Comparison of ENCODE assay signal across 13 cellular contexts in the genomic region with DNA sequence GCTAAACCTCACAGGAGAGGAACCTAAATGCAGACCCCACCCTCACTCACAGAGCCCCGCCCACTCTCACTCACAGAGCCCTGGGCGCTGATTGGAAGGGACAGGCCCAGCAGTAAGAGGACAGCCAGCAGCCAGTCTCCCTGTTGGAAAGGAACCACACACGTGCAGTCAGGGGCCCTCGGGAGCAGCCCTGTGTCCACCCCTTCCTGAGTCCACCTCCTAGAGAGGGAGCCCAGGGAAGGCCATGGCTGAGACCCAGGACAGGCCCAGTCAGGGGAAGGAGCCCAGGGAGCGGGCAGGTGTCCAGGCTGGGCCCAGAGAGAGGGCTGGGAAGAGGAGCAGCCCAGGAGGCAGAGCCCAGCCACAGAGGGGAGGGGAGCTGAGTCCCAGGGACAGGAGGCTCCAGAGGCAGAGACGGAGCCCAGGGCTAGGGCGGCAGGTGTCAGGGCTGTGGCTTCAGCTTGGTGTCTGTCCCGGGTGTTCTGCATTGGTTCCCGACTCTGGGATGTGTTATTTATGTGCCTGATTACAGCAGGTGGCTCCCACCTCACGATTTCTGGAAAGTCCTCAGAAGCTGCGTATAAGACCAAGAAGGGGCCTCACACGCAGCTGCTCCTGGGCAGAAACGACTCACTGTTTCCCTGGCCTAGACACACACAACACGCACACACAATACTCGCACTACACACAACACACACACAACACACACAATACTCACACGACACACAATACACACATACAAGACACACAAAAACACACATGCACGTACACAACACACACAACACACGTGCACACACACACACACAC. TPM values are rescaled to one million over a fixed set of nuclear protein-coding genes. Genes with fewer than 3 reads are reported as not detected.
DNase-seq lines count a peak whose midpoint lies in the region; ATAC-seq and TF ChIP-seq lines count a peak whose summit lies in the region.
"Had no signal": no experiment of that assay in that cellular context is flagged by ENCODE, and none has a peak within 500 bp of the region (broad histone marks: within the 10 kb centered on the region; RNA-seq: fewer than 3 reads in every experiment).

No MANE protein-coding gene starts in this region.

- H4K8ac ChIP-seq in IMR-90 (ENCODE audit: low read depth in 2 of 2, low read length in 2 of 2) = no peak overlapping the region

- no peak overlapping the region for H3K4me3 ChIP-seq in CD8-positive, alpha-beta memory T cell (ENCODE audit: low read length)
- H3K4me3 ChIP-seq in IMR-90 (ENCODE audit: insufficient read depth, low read depth, low read length) (no peak overlapping the region), prostate gland (no peak overlapping the region)
- H3K4me3 ChIP-seq: smooth muscle cell had no signal

- DNase-seq in CD8-positive, alpha-beta memory T cell = no peak
- DNase-seq in IMR-90 (no peak), myocyte (ENCODE audit: low read depth) (peak; percentile 70), GM20000 (ENCODE audit: low spot score) (no peak), prostate gland (ENCODE audit: low spot score) (no peak), DMS153 treated with DMSO at 0.1 percent for 48 hours (lab: John Stamatoyannopoulos, UW; ENCODE audit: unreplicated experiment) (no peak)
- DNase-seq: DMS79 treated with DMSO at 0.1 percent for 48 hours, T1000 had no signal

- in situ Hi-C loops in IMR-90 (cut with MboI; ENCODE audit: low sequenced_read_pairs) = no loop called here

- no peak overlapping the region for H4K5ac ChIP-seq in IMR-90 (ENCODE audit: low read depth, low read length)

- H2BK20ac ChIP-seq in IMR-90 (ENCODE audit: low read depth, low read length) = no peak overlapping the region

- ATAC-seq in IMR-90 (ENCODE audit: low read depth) = peak; percentile 81
- no peak for ATAC-seq in GM18870 (IDR thresholded peaks at IDR 0.05; ENCODE audit: unreplicated experiment)
- ATAC-seq: esophagus mucosa had no signal

- H3K4me2 ChIP-seq in IMR-90 (ENCODE audit: low read depth, low read length) = no peak overlapping the region
- H3K4me2 ChIP-seq: smooth muscle cell had no signal

- CTCF ChIA-PET in CD8-positive, alpha-beta memory T cell (lab: Charles Lee) = interaction anchor here (1.3 to 1.4 kb wide), 2 partner anchors 26 to 27 kb away, joined by 4 to 5 read pairs; no protein-coding TSS in a partner anchor
- CTCF ChIA-PET in IMR-90 (lab: Yijun Ruan, JAX) = no interaction called here

- H3K27me3 Mint-ChIP-seq in CD8-positive, alpha-beta memory T cell = peaks cover 0 to 4% of the 10 kb centered on the region in 2 donors
- peaks cover 7% of the 10 kb centered on the region for H3K27me3 Mint-ChIP-seq in brain

- peaks cover 0 to 36% (median 5%) of the 10 kb centered on the region in 3 donors for H3K36me3 Mint-ChIP-seq in CD8-positive, alpha-beta memory T cell
- H3K36me3 Mint-ChIP-seq in brain = no peaks in the 10 kb centered on the region

- H4K91ac ChIP-seq in IMR-90 (ENCODE audit: insufficient read depth, low read depth, low read length) = no peak overlapping the region

- H3K9ac ChIP-seq in IMR-90 (ENCODE audit: low read depth, low read length) = no peak overlapping the region

- no peak overlapping the region for H3K4ac ChIP-seq in IMR-90 (ENCODE audit: low read depth, low read length)

- no peaks in the 10 kb centered on the region for H4K20me1 ChIP-seq in IMR-90 (ENCODE audit: insufficient read depth, low read length)

- H3K9me3 Mint-ChIP-seq in CD8-positive, alpha-beta memory T cell = no peaks in the 10 kb centered on the region
- H3K9me3 Mint-ChIP-seq in brain = peaks cover 0 to 5% (median 0%) of the 10 kb centered on the region in 5 experiments

- H2BK5ac ChIP-seq in IMR-90 (ENCODE audit: low read depth, low read length, poor library complexity, severe bottlenecking) = no peak overlapping the region

- H3K9me1 ChIP-seq in IMR-90 (ENCODE audit: insufficient read depth, low read length) = no peaks in the 10 kb centered on the region

- no TSS peak for BruUV-seq in IMR-90 (replicated peaks; lab: Mats Ljungman, UMichigan)

- dilution Hi-C loops in IMR-90 (cut with HindIII; ENCODE audit: low sequenced_read_pairs, unreplicated experiment) = no loop called here

- no peak overlapping the region for H2AK9ac ChIP-seq in IMR-90 (replicated peaks; ENCODE audit: low read depth, low read length, poor library complexity)

- intact Hi-C loops in IMR-90 (cut with micrococcal nuclease) = no loop called here
- intact Hi-C loops in prostate gland (cut with DNase I) = no loop called here

- no peak overlapping the region for H2AK5ac ChIP-seq in IMR-90 (ENCODE audit: low read depth, low read length)

- H3K36me3 ChIP-seq in CD8-positive, alpha-beta memory T cell (ENCODE audit: insufficient read depth, low read length) = peaks cover 5% of the 10 kb centered on the region
- H3K36me3 ChIP-seq in IMR-90 (ENCODE audit: control insufficient read depth, insufficient read depth, low read length) = no peaks in the 10 kb centered on the region
- H3K36me3 ChIP-seq in prostate gland = no peaks in the 10 kb centered on the region

- peak overlapping the region; percentile 8 to 74 (median 47) for H3K4me3 Mint-ChIP-seq in CD8-positive, alpha-beta memory T cell
- H3K4me3 Mint-ChIP-seq in brain = peak overlapping the region in 3 of 5 experiments; percentile 1 to 53 (median 5)

- H3K4me1 Mint-ChIP-seq in CD8-positive, alpha-beta memory T cell = peaks cover 81 to 92% (median 83%) of the 10 kb centered on the region in 3 donors
- peaks cover 21% of the 10 kb centered on the region for H3K4me1 Mint-ChIP-seq in brain

- peak overlapping the region; percentile 92 to 100 (median 100) for H3K27ac Mint-ChIP-seq in CD8-positive, alpha-beta memory T cell
- peak overlapping the region in 3 of 5 experiments; percentile 69 to 78 (median 73) for H3K27ac Mint-ChIP-seq in brain

- H2AFZ ChIP-seq in IMR-90 (replicated peaks; ENCODE audit: low read length, poor library complexity) = no peak overlapping the region

- POLR2A ChIA-PET in CD8-positive, alpha-beta memory T cell (lab: Charles Lee) = no interaction called here
- POLR2A ChIA-PET in IMR-90 (lab: Charles Lee; ENCODE audit: unreplicated experiment) = no interaction called here

- TF ChIP-seq CTCF in IMR-90 (conservative IDR thresholded peaks at IDR 0.05; ENCODE audit: low read depth, low read length) = no peak
- TF ChIP-seq CTCF in brain (conservative IDR thresholded peaks at IDR 0.05) = no peak
- TF ChIP-seq CTCF in GM20000 (IDR thresholded peaks at IDR 0.05; ENCODE audit: extremely low read depth, missing control alignments) = no peak
- no peak for TF ChIP-seq CTCF in prostate gland (IDR thresholded peaks at IDR 0.05)

- TF ChIP-seq RAD21 in IMR-90 (IDR thresholded peaks at IDR 0.05; ENCODE audit: low read length) = no peak

- H3K18ac ChIP-seq in IMR-90 (ENCODE audit: low read depth, low read length) = no peak overlapping the region

- no peak overlapping the region for H3K14ac ChIP-seq in IMR-90 (replicated peaks; ENCODE audit: low read depth, low read length)

- 65 to 100% methylated on average over 3 to 8 of the region's 18 CpGs for WGBS in IMR-90 (ENCODE audit: extremely low coverage in 2 of 2, insufficient read length in 1 of 2), 2 experiments
- WGBS in prostate gland = 55% methylated on average over 17 of the region's 18 CpGs

- no peak overlapping the region for H3K56ac ChIP-seq in IMR-90 (ENCODE audit: extremely low read depth, insufficient read depth, low read length)

- TF ChIP-seq POLR2A in IMR-90 (IDR thresholded peaks at IDR 0.05; ENCODE audit: low read depth, low read length) (no peak), prostate gland (IDR thresholded peaks at IDR 0.05) (no peak)

- H2BK15ac ChIP-seq in IMR-90 (ENCODE audit: low read depth, low read length) = no peak overlapping the region

- H3K9me3 ChIP-seq in CD8-positive, alpha-beta memory T cell (ENCODE audit: low read length) = no peaks in the 10 kb centered on the region
- no peaks in the 10 kb centered on the region for H3K9me3 ChIP-seq in IMR-90 (ENCODE audit: control insufficient read depth, insufficient read depth, low read length)
- H3K9me3 ChIP-seq in prostate gland = no peaks in the 10 kb centered on the region

- no peak overlapping the region for H2BK120ac ChIP-seq in IMR-90 (ENCODE audit: low read depth, low read length)

- peaks cover 65% of the 10 kb centered on the region for H3K4me1 ChIP-seq in CD8-positive, alpha-beta memory T cell (ENCODE audit: insufficient read depth, low read length)
- H3K4me1 ChIP-seq in IMR-90 (ENCODE audit: control insufficient read depth, insufficient read depth, low read length) (peaks cover 3% of the 10 kb centered on the region; the same call in 1 of the 2 replicates), prostate gland (replicated peaks) (no peaks in the 10 kb centered on the region)

- no peaks in the 10 kb centered on the region for H3K79me1 ChIP-seq in IMR-90 (ENCODE audit: low read depth in 1 of 2, low read length in 2 of 2)

- H3K23ac ChIP-seq in IMR-90 (ENCODE audit: low read depth, low read length) = peak overlapping the region; percentile 49; the same call in 1 of the 2 replicates

- peak overlapping the region; percentile 34 for H3K27ac ChIP-seq in CD8-positive, alpha-beta memory T cell (ENCODE audit: low read depth, low read length)
- H3K27ac ChIP-seq in IMR-90 (ENCODE audit: insufficient read depth, low read length) (no peak overlapping the region), prostate gland (no peak overlapping the region)

- no peaks in the 10 kb centered on the region for H3K27me3 ChIP-seq in CD8-positive, alpha-beta memory T cell (ENCODE audit: insufficient read depth, low read length, poor library complexity, severe bottlenecking)
- H3K27me3 ChIP-seq in IMR-90 (ENCODE audit: control insufficient read depth, insufficient read depth, low read length) = peaks cover 36% of the 10 kb centered on the region
- no peaks in the 10 kb centered on the region for H3K27me3 ChIP-seq in prostate gland (replicated peaks; ENCODE audit: insufficient read depth)

RNA-seq across cellular contexts. Expression of a gene that starts 9.0 kb away (rescaled TPM):
- 10 to 100 TPM; 10.8 to 11.0 TPM for total RNA-seq in CD8-positive, alpha-beta memory T cell
- polyA plus RNA-seq in CD8-positive, alpha-beta memory T cell = 11.7 TPM
- total RNA-seq in IMR-90 (2012; rRNA removed) (0.18 TPM in 1 of 2 replicates, not detected in the other), myocyte (not detected in 2 replicates), prostate gland (1 to 10 TPM in 1 of 2 donors, not detected in 1; 4.1 TPM)
- polyA plus RNA-seq in IMR-90 (2012; rRNA removed) (not detected in 2 replicates), brain (ENCODE audit: insufficient read depth, low read depth, low replicate concordance) (not detected)
- 0.09 TPM in 1 of 2 replicates, not detected in the other for polyA plus RNA-seq in IMR-90 (2012; cell fraction: cytosol; rRNA removed)
- polyA plus RNA-seq in IMR-90 (2012; cell fraction: nucleus; rRNA removed; ENCODE audit: low replicate concordance) = 0.60 TPM in 1 of 2 replicates, not detected in the other
- not detected for polyA plus RNA-seq in myocyte (2012)
- total RNA-seq: esophagus mucosa, liver had no signal

RNA-seq across cellular contexts. Expression of a gene that starts 11.0 kb away (rescaled TPM):
- total RNA-seq in CD8-positive, alpha-beta memory T cell = 100 to 1,000 TPM; 158 to 165 TPM
- 256 TPM for polyA plus RNA-seq in CD8-positive, alpha-beta memory T cell
- total RNA-seq in IMR-90 (2012; rRNA removed) (6.7 and 7.0 TPM in 2 replicates), myocyte (3.9 TPM in 2 replicates), prostate gland (10 to 100 TPM; 17.7 to 52.3 TPM)
- polyA plus RNA-seq in IMR-90 (2012; rRNA removed) (4.7 and 5.3 TPM in 2 replicates), brain (ENCODE audit: insufficient read depth, low read depth, low replicate concordance) (6.3 TPM)
- polyA plus RNA-seq in IMR-90 (2012; cell fraction: cytosol; rRNA removed) = 3.1 and 4.4 TPM in 2 replicates
- 4.7 and 8.9 TPM in 2 replicates for polyA plus RNA-seq in IMR-90 (2012; cell fraction: nucleus; rRNA removed; ENCODE audit: low replicate concordance)
- polyA plus RNA-seq in myocyte (2012) = 2.8 TPM

RNA-seq across cellular contexts. Expression of a gene that starts 47.4 kb away (rescaled TPM):
- total RNA-seq in CD8-positive, alpha-beta memory T cell = 10 to 100 TPM; 28.4 to 30.1 TPM
- polyA plus RNA-seq in CD8-positive, alpha-beta memory T cell = 20.5 TPM
- total RNA-seq in IMR-90 (2012; rRNA removed) (3.4 and 4.2 TPM in 2 replicates), myocyte (0.08 and 0.21 TPM in 2 replicates), prostate gland (10 to 100 TPM in 1 of 2 donors, 1 to 10 TPM in 1; 4.4 to 28.3 TPM)
- polyA plus RNA-seq in IMR-90 (2012; rRNA removed) (8.3 and 9.1 TPM in 2 replicates), brain (ENCODE audit: insufficient read depth, low read depth, low replicate concordance) (14.1 TPM)
- polyA plus RNA-seq in IMR-90 (2012; cell fraction: cytosol; rRNA removed) = 9.6 and 12.9 TPM in 2 replicates
- 4.2 and 4.6 TPM in 2 replicates for polyA plus RNA-seq in IMR-90 (2012; cell fraction: nucleus; rRNA removed; ENCODE audit: low replicate concordance)
- polyA plus RNA-seq in myocyte (2012) = 2.4 TPM
